12 cellular contexts compared by ENCODE assay signal in the genomic region with DNA sequence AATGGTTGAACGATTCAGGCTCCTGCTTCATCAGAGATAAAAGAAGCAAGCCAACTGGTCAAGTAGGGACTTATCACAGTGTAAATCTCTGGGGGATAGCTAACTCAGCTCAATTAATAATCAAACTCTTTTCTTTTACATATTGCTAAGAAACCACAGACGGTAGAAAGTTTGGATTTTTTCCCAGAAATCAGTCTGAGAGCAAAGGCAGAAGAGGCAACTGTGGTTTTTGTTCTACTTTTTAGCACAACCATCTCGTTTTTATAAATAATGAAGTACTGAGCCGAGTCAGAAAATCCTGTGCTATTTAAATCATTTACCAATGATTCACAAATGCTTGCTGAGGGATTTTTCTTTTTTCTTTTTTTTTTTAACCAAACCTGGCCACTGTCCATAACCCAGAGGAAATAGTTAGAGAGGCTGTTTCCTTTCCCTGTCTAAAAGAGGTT.
DNase-seq lines count a peak whose midpoint lies in the region; ATAC-seq and TF ChIP-seq lines count a peak whose summit lies in the region.
"Had no signal": no experiment of that assay in that cellular context is flagged by ENCODE, and none has a peak within 500 bp of the region (broad histone marks: within the 10 kb centered on the region; RNA-seq: fewer than 3 reads in every experiment).

No MANE protein-coding gene starts in this region.

- in situ Hi-C loops in astrocyte of the spinal cord (cut with HindIII; ENCODE audit: low sequenced_read_pairs), result no loop called here

- H3K4ac ChIP-seq in trophoblast cell (ENCODE audit: low read depth, low read length) (no peak overlapping the region), mesendoderm (ENCODE audit: low read depth, low read length) (no peak overlapping the region)

- H3K27me3 Mint-ChIP-seq in neural progenitor cell (ENCODE audit: insufficient read depth, low read depth), result no peaks in the 10 kb centered on the region
- H3K27me3 Mint-ChIP-seq: progenitor cell of endocrine pancreas had no signal

- H3K18ac ChIP-seq in trophoblast cell (ENCODE audit: low read length), result no peak overlapping the region
- no peak overlapping the region for H3K18ac ChIP-seq in mesendoderm (ENCODE audit: low read length)

- peak; percentile 45 for ATAC-seq in GM19043 (IDR thresholded peaks at IDR 0.05; ENCODE audit: low read depth, unreplicated experiment)
- peak; percentile 65 for ATAC-seq in HG03175 (IDR thresholded peaks at IDR 0.05; ENCODE audit: unreplicated experiment)

- no peaks in the 10 kb centered on the region for H3K9me3 Mint-ChIP-seq in neural progenitor cell

- peaks cover 5% of the 10 kb centered on the region for H3K4me1 Mint-ChIP-seq in neural progenitor cell

- no peak overlapping the region for H4K5ac ChIP-seq in mesendoderm (ENCODE audit: low read length)

- no peak overlapping the region for H4K91ac ChIP-seq in trophoblast cell (ENCODE audit: low read depth, low read length)

- H2BK5ac ChIP-seq in trophoblast cell (ENCODE audit: low read depth, low read length, poor library complexity) (no peak overlapping the region), mesendoderm (ENCODE audit: low read length) (no peak overlapping the region)

- H3K27ac Mint-ChIP-seq in neural progenitor cell, result no peak overlapping the region
- H3K27ac Mint-ChIP-seq: progenitor cell of endocrine pancreas had no signal

- H4K20me1 ChIP-seq in neural progenitor cell (ENCODE audit: low read depth), result no peaks in the 10 kb centered on the region

- no peak overlapping the region for H3K56ac ChIP-seq in mesendoderm (ENCODE audit: low read length)

- no peak overlapping the region for H2BK15ac ChIP-seq in mesendoderm (replicated peaks; ENCODE audit: low read depth)

- H4K12ac ChIP-seq in trophoblast cell (ENCODE audit: low read depth, low read length), result no peak overlapping the region

- H4K8ac ChIP-seq in trophoblast cell (ENCODE audit: low read depth, low read length) (no peak overlapping the region), mesendoderm (ENCODE audit: low read depth, low read length) (no peak overlapping the region)

- H2AK5ac ChIP-seq in trophoblast cell (ENCODE audit: low read length) (no peak overlapping the region), mesendoderm (ENCODE audit: low read length) (no peak overlapping the region)

- TF ChIP-seq CTCF in astrocyte of the spinal cord (IDR thresholded peaks at IDR 0.05; ENCODE audit: low read depth, low read length) (no peak), neural progenitor cell (IDR thresholded peaks at IDR 0.05) (no peak)

- no peak overlapping the region for H3K27ac ChIP-seq in neural progenitor cell
- H3K27ac ChIP-seq in trophoblast cell (ENCODE audit: low read depth, low read length), result no peak overlapping the region
- H3K27ac ChIP-seq in mesendoderm (ENCODE audit: low read depth, low read length), result no peak overlapping the region
- H3K27ac ChIP-seq: colonic mucosa had no signal

- H3K4me3 ChIP-seq in astrocyte of the spinal cord (ENCODE audit: low read depth, low read length) (no peak overlapping the region), neural progenitor cell (no peak overlapping the region), trophoblast cell (ENCODE audit: low read depth, low read length) (no peak overlapping the region), mesendoderm (ENCODE audit: low read length) (no peak overlapping the region)
- H3K4me3 ChIP-seq: colonic mucosa had no signal

- H3K79me2 ChIP-seq in neural progenitor cell (ENCODE audit: low read depth) (no peaks in the 10 kb centered on the region), trophoblast cell (ENCODE audit: control insufficient read depth, insufficient read depth, low read length, poor library complexity) (no peaks in the 10 kb centered on the region), mesendoderm (ENCODE audit: control insufficient read depth, insufficient read depth, low read length) (no peaks in the 10 kb centered on the region)

- no peaks in the 10 kb centered on the region for H3K36me3 Mint-ChIP-seq in neural progenitor cell

- no peak overlapping the region for H2BK120ac ChIP-seq in trophoblast cell (ENCODE audit: insufficient read depth, low read length, poor library complexity)
- no peak overlapping the region for H2BK120ac ChIP-seq in mesendoderm (ENCODE audit: low read depth, low read length)

- H2BK12ac ChIP-seq in trophoblast cell (ENCODE audit: low read length), result no peak overlapping the region

- H3K27me3 ChIP-seq in neural progenitor cell (no peaks in the 10 kb centered on the region), trophoblast cell (ENCODE audit: insufficient read depth, low read length) (no peaks in the 10 kb centered on the region), mesendoderm (ENCODE audit: insufficient read depth, low read length, poor library complexity) (no peaks in the 10 kb centered on the region)
- H3K27me3 ChIP-seq: colonic mucosa had no signal

- H3K9ac ChIP-seq in neural progenitor cell (no peak overlapping the region), trophoblast cell (ENCODE audit: low read length) (no peak overlapping the region), mesendoderm (ENCODE audit: low read length) (no peak overlapping the region)

- H3K23ac ChIP-seq in trophoblast cell (ENCODE audit: low read length) (no peak overlapping the region), mesendoderm (ENCODE audit: low read length) (no peak overlapping the region)

- no peaks in the 10 kb centered on the region for H3F3A ChIP-seq in neural progenitor cell (ENCODE audit: low read depth)

- H3K4me2 ChIP-seq in neural progenitor cell (no peak overlapping the region), trophoblast cell (ENCODE audit: low read length) (no peak overlapping the region), mesendoderm (ENCODE audit: low read length) (no peak overlapping the region)

- peak overlapping the region; percentile 39 for H2AFZ ChIP-seq in neural progenitor cell (replicated peaks)
- no peak overlapping the region for H2AFZ ChIP-seq in trophoblast cell (ENCODE audit: insufficient read depth, low read length, poor library complexity)

- no peaks in the 10 kb centered on the region for H3K79me1 ChIP-seq in trophoblast cell (ENCODE audit: low read length)
- H3K79me1 ChIP-seq in mesendoderm (ENCODE audit: low read length), result no peaks in the 10 kb centered on the region

- H3K4me3 Mint-ChIP-seq in neural progenitor cell, result no peak overlapping the region

- H3K9me3 ChIP-seq in neural progenitor cell (ENCODE audit: low read depth) (no peaks in the 10 kb centered on the region), trophoblast cell (ENCODE audit: insufficient read depth, low read depth, low read length) (no peaks in the 10 kb centered on the region)
- H3K9me3 ChIP-seq: colonic mucosa had no signal

- no peaks in the 10 kb centered on the region for H3K4me1 ChIP-seq in neural progenitor cell
- H3K4me1 ChIP-seq in trophoblast cell (ENCODE audit: control insufficient read depth in 1 of 2, insufficient read depth in 2 of 2, low read length in 2 of 2), result no peaks in the 10 kb centered on the region
- no peaks in the 10 kb centered on the region for H3K4me1 ChIP-seq in mesendoderm (ENCODE audit: control insufficient read depth, low read depth, low read length)
- H3K4me1 ChIP-seq: colonic mucosa had no signal

- H3K14ac ChIP-seq in trophoblast cell (ENCODE audit: low read length), result no peak overlapping the region

- no CpG with 5 or more reads among the region's 4 CpGs for WGBS in trophoblast cell (ENCODE audit: extremely low coverage, insufficient coverage, insufficient read length)
- WGBS in mesendoderm (ENCODE audit: extremely low coverage, insufficient coverage, low lambda C conversion rate), result no CpG with 5 or more reads among the region's 4 CpGs

- no peaks in the 10 kb centered on the region for H3K36me3 ChIP-seq in neural progenitor cell
- no peaks in the 10 kb centered on the region for H3K36me3 ChIP-seq in trophoblast cell (ENCODE audit: control insufficient read depth in 1 of 2, insufficient read depth in 2 of 2, low read length in 2 of 2)
- no peaks in the 10 kb centered on the region for H3K36me3 ChIP-seq in mesendoderm (ENCODE audit: control insufficient read depth, insufficient read depth, low read length)
- H3K36me3 ChIP-seq: colonic mucosa had no signal

- DNase-seq in astrocyte of the spinal cord (ENCODE audit: low read depth, low spot score), result peak; percentile 95
- DNase-seq in neural progenitor cell (ENCODE audit: low spot score), result no peak
- no peak for DNase-seq in trophoblast cell
- DNase-seq in NCI-H1436 treated with DMSO at 0.1 percent for 48 hours (lab: John Stamatoyannopoulos, UW), result no peak
- DNase-seq in stimulated activated naive CD4-positive, alpha-beta T cell treated with Interleukin-2 at 50 U/mL for 16 hours (lab: John Stamatoyannopoulos, UW), result no peak
- no peak for DNase-seq in mesendoderm
- DNase-seq: activated CD8-positive, alpha-beta memory T cell treated with anti-CD3 and anti-CD28 coated beads, Interleukin-2, amount 50 U/mL, for 4 hours; colonic mucosa; NCI-H1930 had no signal
